ENCODE assay signal across 16 cellular contexts in the genomic region with DNA sequence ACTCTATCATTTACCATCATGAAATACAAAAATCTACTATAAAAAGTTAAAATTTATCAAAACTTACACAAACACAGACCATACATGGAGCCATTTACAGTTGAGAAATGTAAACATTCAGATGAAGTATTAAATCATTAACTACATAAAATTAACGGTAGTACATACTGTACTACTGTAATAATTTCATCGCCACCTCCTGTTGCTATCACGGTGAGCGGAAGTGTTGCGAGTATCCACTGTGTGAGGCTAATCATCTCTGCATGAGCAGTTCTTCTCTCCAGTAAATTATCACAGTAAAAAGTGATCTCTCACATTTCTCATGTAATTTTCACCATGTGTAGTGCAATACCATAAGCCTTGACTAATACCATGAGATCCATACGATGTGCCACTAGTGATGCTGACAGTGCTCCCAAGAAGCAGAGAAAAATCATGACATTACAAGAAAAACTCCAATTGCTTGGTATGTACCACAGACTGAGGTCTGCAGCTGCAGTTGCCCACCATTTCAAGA. TPM values are rescaled to one million over a fixed set of nuclear protein-coding genes. Genes with fewer than 3 reads are reported as not detected.
DNase-seq lines count a peak whose midpoint lies in the region; ATAC-seq and TF ChIP-seq lines count a peak whose summit lies in the region.
"Had no signal": no experiment of that assay in that cellular context is flagged by ENCODE, and none has a peak within 500 bp of the region (broad histone marks: within the 10 kb centered on the region; RNA-seq: fewer than 3 reads in every experiment).

No MANE protein-coding gene starts in this region.

- no peak for TF ChIP-seq POLR2A in gastroesophageal sphincter (IDR thresholded peaks at IDR 0.05)

- peaks cover 28% of the 10 kb centered on the region for H3K4me1 ChIP-seq in CD4-positive, CD25-positive, alpha-beta regulatory T cell (ENCODE audit: control insufficient read depth, insufficient read depth, low read length, poor library complexity, severe bottlenecking)
- H3K4me1 ChIP-seq in gastroesophageal sphincter (peaks cover 3 to 24% (median 4%) of the 10 kb centered on the region in 3 donors), BE2C (no peaks in the 10 kb centered on the region)
- H3K4me1 ChIP-seq: HAP-1 had no signal

- no peak for ATAC-seq in activated naive CD4-positive, alpha-beta T cell treated with anti-CD3 and anti-CD28 coated beads, Interleukin-2, amount 50 U/mL, for 72 hours
- ATAC-seq in CD4-positive, CD25-positive, alpha-beta regulatory T cell (ENCODE audit: low read depth in 2 of 2), result no peak
- ATAC-seq in gastroesophageal sphincter, result no peak

- H3K4me3 ChIP-seq in CD4-positive, CD25-positive, alpha-beta regulatory T cell (ENCODE audit: low read depth, low read length), result no peak overlapping the region
- H3K4me3 ChIP-seq in neural cell (ENCODE audit: low read length) (no peak overlapping the region), gastroesophageal sphincter (no peak overlapping the region), BE2C (ENCODE audit: low read depth, low read length) (no peak overlapping the region)
- H3K4me3 ChIP-seq: BLaER1 treated with 17β-estradiol and CSF1 and Interleukin-3, amounts not matched to agents 10 nM and 100 nM; HAP-1 had no signal

- H3K9me2 ChIP-seq in neural cell (ENCODE audit: insufficient read depth, low read length), result no peaks in the 10 kb centered on the region

- H3K9me3 Mint-ChIP-seq in activated naive CD4-positive, alpha-beta T cell treated with anti-CD3 and anti-CD28 coated beads for 36 hours, result peaks cover 23% of the 10 kb centered on the region
- H3K9me3 Mint-ChIP-seq in activated naive CD4-positive, alpha-beta T cell treated with anti-CD3 and anti-CD28 coated beads, Interleukin-2, amount 50 U/mL, for 72 hours, result peaks cover 12 to 14% of the 10 kb centered on the region in 2 donors
- peaks cover 0 to 24% (median 3%) of the 10 kb centered on the region in 7 donors for H3K9me3 Mint-ChIP-seq in CD4-positive, CD25-positive, alpha-beta regulatory T cell

- H3K27ac Mint-ChIP-seq in activated naive CD4-positive, alpha-beta T cell treated with anti-CD3 and anti-CD28 coated beads for 36 hours, result peak overlapping the region; percentile 4
- H3K27ac Mint-ChIP-seq in activated naive CD4-positive, alpha-beta T cell treated with anti-CD3 and anti-CD28 coated beads, Interleukin-2, amount 50 U/mL, for 72 hours, result no peak overlapping the region
- H3K27ac Mint-ChIP-seq in CD4-positive, CD25-positive, alpha-beta regulatory T cell, result peak overlapping the region; percentile 5 to 85 (median 54)

- H3K27ac ChIP-seq in CD4-positive, CD25-positive, alpha-beta regulatory T cell (ENCODE audit: insufficient read depth, low read length, poor library complexity, severe bottlenecking), result no peak overlapping the region
- H3K27ac ChIP-seq in VCaP (peak overlapping the region; percentile 21; the same call in 1 of the 2 replicates), neural cell (ENCODE audit: low read length) (peak overlapping the region; percentile 15), gastroesophageal sphincter (no peak overlapping the region)
- H3K27ac ChIP-seq: BLaER1 treated with 17β-estradiol and CSF1 and Interleukin-3, amounts not matched to agents 10 nM and 100 nM had no signal

- peaks cover 5% of the 10 kb centered on the region for H3K36me3 ChIP-seq in CD4-positive, CD25-positive, alpha-beta regulatory T cell (ENCODE audit: control insufficient read depth, insufficient read depth, low read length)
- H3K36me3 ChIP-seq in neural cell (ENCODE audit: insufficient read depth, low read length), result no peaks in the 10 kb centered on the region
- peaks cover 2 to 5% of the 10 kb centered on the region in 2 donors for H3K36me3 ChIP-seq in gastroesophageal sphincter
- no peaks in the 10 kb centered on the region for H3K36me3 ChIP-seq in BE2C

- TF ChIP-seq CTCF in VCaP (conservative IDR thresholded peaks at IDR 0.05) (no peak), neural cell (IDR thresholded peaks at IDR 0.05; ENCODE audit: poor library complexity, severe bottlenecking) (no peak), gastroesophageal sphincter (IDR thresholded peaks at IDR 0.05) (no peak), BE2C (IDR thresholded peaks at IDR 0.05; ENCODE audit: low read depth, low read length) (no peak)

- no peak overlapping the region for H2AFZ ChIP-seq in neural cell (ENCODE audit: low read depth, low read length)

- CTCF ChIA-PET in activated naive CD4-positive, alpha-beta T cell treated with anti-CD3 and anti-CD28 coated beads for 36 hours (lab: Charles Lee), result interaction anchor here (1.1 kb wide), 1 partner anchor 61 kb away, joined by 3 read pairs; no protein-coding TSS in a partner anchor

- peaks cover 81% of the 10 kb centered on the region for H3K4me1 Mint-ChIP-seq in activated naive CD4-positive, alpha-beta T cell treated with anti-CD3 and anti-CD28 coated beads for 36 hours (ENCODE audit: low read depth)
- peaks cover 48 to 91% (median 62%) of the 10 kb centered on the region in 4 donors for H3K4me1 Mint-ChIP-seq in CD4-positive, CD25-positive, alpha-beta regulatory T cell

- WGBS in gastroesophageal sphincter (ENCODE audit: low coverage in 1 of 2), 2 donors, result 86 to 89% methylated on average over 6 of the region's 6 CpGs

- no peak overlapping the region for H3K4me2 ChIP-seq in neural cell (ENCODE audit: low read length)
- H3K4me2 ChIP-seq: BLaER1 treated with 17β-estradiol and CSF1 and Interleukin-3, amounts not matched to agents 10 nM and 100 nM had no signal

- no peaks in the 10 kb centered on the region for H3F3A ChIP-seq in neural cell (ENCODE audit: insufficient read depth, low read length, poor library complexity, severe bottlenecking)

- H3K27me3 Mint-ChIP-seq in activated naive CD4-positive, alpha-beta T cell treated with anti-CD3 and anti-CD28 coated beads for 36 hours (ENCODE audit: low read depth), result no peaks in the 10 kb centered on the region
- no peaks in the 10 kb centered on the region for H3K27me3 Mint-ChIP-seq in CD4-positive, CD25-positive, alpha-beta regulatory T cell

- H3K36me3 Mint-ChIP-seq in activated naive CD4-positive, alpha-beta T cell treated with anti-CD3 and anti-CD28 coated beads for 36 hours (ENCODE audit: low read depth), result peaks cover 24% of the 10 kb centered on the region
- H3K36me3 Mint-ChIP-seq in activated naive CD4-positive, alpha-beta T cell treated with anti-CD3 and anti-CD28 coated beads, Interleukin-2, amount 50 U/mL, for 72 hours, result peaks cover 28 to 62% of the 10 kb centered on the region in 2 donors
- peaks cover 37% of the 10 kb centered on the region for H3K36me3 Mint-ChIP-seq in CD4-positive, CD25-positive, alpha-beta regulatory T cell

- no peak for DNase-seq in activated naive CD4-positive, alpha-beta T cell treated with anti-CD3 and anti-CD28 coated beads for 36 hours
- no peak for DNase-seq in activated naive CD4-positive, alpha-beta T cell treated with anti-CD3 and anti-CD28 coated beads, Interleukin-2, amount 50 U/mL, for 72 hours (ENCODE audit: low spot score in 2 of 2)
- no peak for DNase-seq in CD4-positive, CD25-positive, alpha-beta regulatory T cell
- DNase-seq in NCI-H748 treated with DMSO at 0.1 percent for 48 hours (lab: John Stamatoyannopoulos, UW), result no peak
- no peak for DNase-seq in BE2C
- DNase-seq: DMS 273 treated with DMSO at 0.1 percent for 48 hours, GF-D8, NCI-H1105, NCI-H187, RPMI8226, SIG-M5 had no signal

- H3K4me3 Mint-ChIP-seq in activated naive CD4-positive, alpha-beta T cell treated with anti-CD3 and anti-CD28 coated beads for 36 hours, result no peak overlapping the region
- no peak overlapping the region for H3K4me3 Mint-ChIP-seq in CD4-positive, CD25-positive, alpha-beta regulatory T cell

- H4K20me1 ChIP-seq in neural cell (ENCODE audit: insufficient read depth), result no peaks in the 10 kb centered on the region

- H3K9ac ChIP-seq in neural cell (ENCODE audit: low read length), result no peak overlapping the region
- H3K9ac ChIP-seq: BLaER1 treated with 17β-estradiol and CSF1 and Interleukin-3, amounts not matched to agents 10 nM and 100 nM had no signal

- intact Hi-C loops in activated naive CD4-positive, alpha-beta T cell treated with anti-CD3 and anti-CD28 coated beads for 36 hours (cut with micrococcal nuclease), result no loop called here

- H3K9me3 ChIP-seq in CD4-positive, CD25-positive, alpha-beta regulatory T cell (ENCODE audit: control insufficient read depth in 2 of 2, low read length in 2 of 2), result peaks cover 9 to 17% of the 10 kb centered on the region in 2 experiments
- H3K9me3 ChIP-seq in neural cell (ENCODE audit: low read length), result no peaks in the 10 kb centered on the region
- H3K9me3 ChIP-seq in gastroesophageal sphincter, result peaks cover 0 to 17% (median 0%) of the 10 kb centered on the region in 3 donors
- no peaks in the 10 kb centered on the region for H3K9me3 ChIP-seq in BE2C

- H3K27me3 ChIP-seq in CD4-positive, CD25-positive, alpha-beta regulatory T cell (ENCODE audit: control insufficient read depth, insufficient read depth, low read length), result no peaks in the 10 kb centered on the region
- H3K27me3 ChIP-seq in neural cell (ENCODE audit: insufficient read depth, low read depth, low read length) (no peaks in the 10 kb centered on the region), gastroesophageal sphincter (no peaks in the 10 kb centered on the region), BE2C (no peaks in the 10 kb centered on the region)
- H3K27me3 ChIP-seq: BLaER1 treated with 17β-estradiol and CSF1 and Interleukin-3, amounts not matched to agents 10 nM and 100 nM had no signal

- H3K79me2 ChIP-seq in neural cell (replicated peaks; ENCODE audit: insufficient read depth, low read length), result peaks cover 84% of the 10 kb centered on the region

- no peak for TF ChIP-seq EP300 in neural cell (conservative IDR thresholded peaks at IDR 0.05; ENCODE audit: poor library complexity, severe bottlenecking)
- no peak for TF ChIP-seq EP300 in gastroesophageal sphincter (IDR thresholded peaks at IDR 0.05)

- TF ChIP-seq RAD21 in neural cell (conservative IDR thresholded peaks at IDR 0.05), result no peak

TF ChIP-seq in neural cell, 6 proteins besides CTCF, POLR2A, EP300 and RAD21:
- TF ChIP-seq POLR2AphosphoS5 (IDR thresholded peaks at IDR 0.05), result peak; percentile 77
- peak; percentile 27 for TF ChIP-seq MXI1 (conservative IDR thresholded peaks at IDR 0.05; ENCODE audit: poor library complexity, severe bottlenecking)
- no peak for TF ChIP-seq EZH2 (IDR thresholded peaks at IDR 0.05; ENCODE audit: borderline replicate concordance, insufficient read depth, low read length, poor library complexity, severe bottlenecking)
- TF ChIP-seq SMC3 (conservative IDR thresholded peaks at IDR 0.05; ENCODE audit: poor library complexity), result no peak

RNA-seq across cellular contexts. Expression of a gene that starts 21.9 kb away (rescaled TPM):
- 100 to 1,000 TPM; 106 to 116 TPM for total RNA-seq in activated naive CD4-positive, alpha-beta T cell treated with anti-CD3 and anti-CD28 coated beads for 36 hours
- total RNA-seq in activated naive CD4-positive, alpha-beta T cell treated with anti-CD3 and anti-CD28 coated beads, Interleukin-2, amount 50 U/mL, for 72 hours, result 100 to 1,000 TPM; 108 to 146 TPM
- 115 TPM for total RNA-seq in CD4-positive, CD25-positive, alpha-beta regulatory T cell
- polyA plus RNA-seq in CD4-positive, CD25-positive, alpha-beta regulatory T cell, result 100 to 1,000 TPM in 1 of 4 donors, 10 to 100 TPM in 3; 78.1 to 103 (median 88.2) TPM
- polyA plus RNA-seq in neural cell, result 55.6 and 64.7 TPM in 2 replicates
- 118 and 194 TPM in 2 replicates for polyA minus RNA-seq in neural cell
- 100 to 1,000 TPM in 2 of 4 donors, 10 to 100 TPM in 2; 76.5 to 143 (median 109) TPM for total RNA-seq in gastroesophageal sphincter
- 33.8 TPM for polyA plus RNA-seq in BE2C (2012; ENCODE audit: insufficient read depth, insufficient read length, low read depth)

Comparison
In these comparisons a context has a peak if more than half of its experiments do, and no peak if none do; other contexts are left out.
1. H3K27ac Mint-ChIP-seq: peak in activated naive CD4-positive, alpha-beta T cell treated with anti-CD3 and anti-CD28 coated beads for 36 hours (single experiment) and CD4-positive, CD25-positive, alpha-beta regulatory T cell (3 of 3); none in activated naive CD4-positive, alpha-beta T cell treated with anti-CD3 and anti-CD28 coated beads, Interleukin-2, amount 50 U/mL, for 72 hours (0 of 2).
2. H3K27ac ChIP-seq: peak in VCaP (single experiment) and neural cell (single experiment); none in CD4-positive, CD25-positive, alpha-beta regulatory T cell (single experiment) and gastroesophageal sphincter (0 of 4).